23 cellular contexts compared by ENCODE assay signal in genomic region chr21:38956006-38956405, GRCh38.
A peak's percentile ranks its signal among the peaks of the same experiment; 100 is the strongest.
DNase-seq lines count a peak whose midpoint lies in the region; ATAC-seq and TF ChIP-seq lines count a peak whose summit lies in the region.
"Had no signal": no experiment of that assay in that cellular context is flagged by ENCODE, and none has a peak within 500 bp of the region (broad histone marks: within the 10 kb centered on the region; RNA-seq: fewer than 3 reads in every experiment).

No MANE protein-coding gene starts in this region.

- H3K9ac ChIP-seq in mammary epithelial cell (ENCODE audit: insufficient read depth, low read length), result no peak overlapping the region
- H3K9ac ChIP-seq: neural progenitor cell, parathyroid adenoma had no signal

- H3K4me3 ChIP-seq in mammary epithelial cell (replicated peaks in 1 of 3; ENCODE audit: insufficient read depth in 1 of 3, low read depth in 2 of 3, low read length in 3 of 3) (no peak overlapping the region), muscle layer of duodenum (ENCODE audit: low read depth in 1 of 2, low read length in 2 of 2) (no peak overlapping the region), upper lobe of left lung (no peak overlapping the region)
- H3K4me3 ChIP-seq: body of pancreas, gastrocnemius medialis, neural progenitor cell, tibial artery had no signal

- H3K27me3 Mint-ChIP-seq in MCF 10A (ENCODE audit: insufficient read depth, unreplicated experiment), result no peaks in the 10 kb centered on the region
- H3K27me3 Mint-ChIP-seq: CD4-positive, alpha-beta T cell had no signal

- whole genome bisulfite sequencing in mammary epithelial cell (ENCODE audit: low coverage, missing lambda C conversion rate), result 93% methylated on average over 5 of the region's 6 CpGs
- WGBS in upper lobe of left lung, 2 donors, result 74 to 93% methylated on average over 5 to 6 of the region's 6 CpGs

- TF ChIP-seq CTCF in mammary epithelial cell (conservative IDR thresholded peaks at IDR 0.05 in 1 of 2, IDR thresholded peaks at IDR 0.05 in 1 of 2; ENCODE audit: extremely low read depth in 1 of 2, insufficient read depth in 1 of 2, low read depth in 1 of 2, low read length in 2 of 2), result no peak
- TF ChIP-seq CTCF in MCF 10A (IDR thresholded peaks at IDR 0.05; ENCODE audit: unreplicated experiment), result no peak
- no peak for TF ChIP-seq CTCF in RWPE1 (conservative IDR thresholded peaks at IDR 0.05; ENCODE audit: low read depth)
- no peak for TF ChIP-seq CTCF in upper lobe of left lung (IDR thresholded peaks at IDR 0.05)

- H3K4me1 ChIP-seq in mammary epithelial cell (ENCODE audit: insufficient read depth, low read length) (peaks cover 37% of the 10 kb centered on the region), muscle layer of duodenum (ENCODE audit: control insufficient read depth in 1 of 2, insufficient read depth in 2 of 2, low read length in 2 of 2) (peaks cover 0 to 19% of the 10 kb centered on the region in 2 donors), upper lobe of left lung (peaks cover 28 to 36% (median 30%) of the 10 kb centered on the region in 4 donors)
- H3K4me1 ChIP-seq: gastrocnemius medialis had no signal

- POLR2A ChIA-PET in MCF 10A (lab: Yijun Ruan, JAX) (interaction anchor here (0.6 to 6.3 kb wide), 16 partner anchors 12 to 147 kb away, joined by 3 to 40 read pairs (median 6); no protein-coding TSS in a partner anchor), RWPE1 (lab: Yijun Ruan, JAX; ENCODE audit: low non-redundant PET) (no interaction called here)

- CTCF ChIA-PET in mammary epithelial cell (lab: Charles Lee; ENCODE audit: low non-redundant PET), result no interaction called here
- CTCF ChIA-PET in MCF 10A (lab: Yijun Ruan, JAX), result interaction anchor here (0.7 to 1.0 kb wide), 3 partner anchors 21 to 51 kb away, joined by 3 read pairs; no protein-coding TSS in a partner anchor
- CTCF ChIA-PET in RWPE1 (lab: Yijun Ruan, JAX), result no interaction called here

- H3K4me1 Mint-ChIP-seq in MCF 10A (ENCODE audit: insufficient read depth, unreplicated experiment), result peaks cover 33% of the 10 kb centered on the region

- no peak for ATAC-seq in upper lobe of left lung (ENCODE audit: low FRiP score in 2 of 2)
- ATAC-seq in GM19324 (IDR thresholded peaks at IDR 0.05; ENCODE audit: low FRiP score, unreplicated experiment), result no peak
- ATAC-seq in left lobe of liver, result no peak

- H3K36me3 ChIP-seq in mammary epithelial cell (ENCODE audit: insufficient read depth, low read length) (no peaks in the 10 kb centered on the region), KOPT-K1 (ENCODE audit: insufficient read depth, low read length) (no peaks in the 10 kb centered on the region), muscle layer of duodenum (ENCODE audit: control insufficient read depth in 1 of 2, insufficient read depth in 2 of 2, low read length in 2 of 2) (no peaks in the 10 kb centered on the region), upper lobe of left lung (no peaks in the 10 kb centered on the region)
- H3K36me3 ChIP-seq: gastrocnemius medialis, neural progenitor cell, tibial artery had no signal

- intact Hi-C loops in mammary epithelial cell (cut with micrococcal nuclease) (loop anchor here (5.0 kb wide), 2 partner anchors 36 to 91 kb away; no protein-coding TSS in a partner anchor), MCF 10A (cut with micrococcal nuclease) (no loop called here)

- TF ChIP-seq POLR2A in upper lobe of left lung (IDR thresholded peaks at IDR 0.05), result no peak

- H3K27ac ChIP-seq in mammary epithelial cell (ENCODE audit: insufficient read depth, low read depth, low read length) (no peak overlapping the region), KOPT-K1 (ENCODE audit: low read depth, low read length, poor library complexity, severe bottlenecking) (peak overlapping the region; percentile 58), RWPE1 (peak overlapping the region; percentile 70), muscle layer of duodenum (ENCODE audit: low read length) (peak overlapping the region; percentile 46), upper lobe of left lung (peak overlapping the region in 2 of 4 donors; percentile 76 to 82)
- H3K27ac ChIP-seq: gastrocnemius medialis, neural progenitor cell, tibial artery had no signal

- no peak for DNase-seq in mammary epithelial cell
- DNase-seq in MCF 10A (ENCODE audit: unreplicated experiment), result no peak
- DNase-seq in RWPE1 (ENCODE audit: low spot score), result no peak
- DNase-seq in upper lobe of left lung, result no peak
- DNase-seq in left lobe of liver (ENCODE audit: low spot score), result no peak
- DNase-seq: activated CD4-positive, alpha-beta memory T cell treated with anti-CD3 and anti-CD28 coated beads, Interleukin-2, amount 10 ng/mL, durations not matched to agents 7 days and 5 days; activated CD4-positive, CD25-positive, alpha-beta regulatory T cell treated with anti-CD3 and anti-CD28 coated beads, Interleukin-2, amount 50 U/mL, for 72 hours; activated naive CD4-positive, alpha-beta T cell treated with anti-CD3 and anti-CD28 coated beads for 36 hours; body of pancreas; CD4-positive, alpha-beta T cell; gastrocnemius medialis; Kasumi-1; kidney glomerular epithelial cell; NCI-H524 treated with DMSO at 0.1 percent for 48 hours; retina; stimulated activated CD4-positive, alpha-beta T cell treated with anti-CD3 and anti-CD28 coated beads, Interleukin-2, amount 100 ng/mL, for 24 hours; T-helper 2 cell; tibial artery had no signal

- no peaks in the 10 kb centered on the region for H3K9me3 ChIP-seq in mammary epithelial cell (replicated peaks; ENCODE audit: insufficient read depth, low read length)
- peaks cover 14% of the 10 kb centered on the region for H3K9me3 ChIP-seq in KOPT-K1 (ENCODE audit: insufficient read depth, low read length, poor library complexity, severe bottlenecking)
- H3K9me3 ChIP-seq in muscle layer of duodenum (ENCODE audit: control insufficient read depth in 1 of 2, low read length in 2 of 2), result no peaks in the 10 kb centered on the region
- H3K9me3 ChIP-seq in upper lobe of left lung, result no peaks in the 10 kb centered on the region
- H3K9me3 ChIP-seq: body of pancreas, gastrocnemius medialis, tibial artery had no signal

- H3K27me3 ChIP-seq in mammary epithelial cell (ENCODE audit: insufficient read depth, low read length), result no peaks in the 10 kb centered on the region
- no peaks in the 10 kb centered on the region for H3K27me3 ChIP-seq in muscle layer of duodenum (ENCODE audit: low read depth, low read length)
- no peaks in the 10 kb centered on the region for H3K27me3 ChIP-seq in upper lobe of left lung
- H3K27me3 ChIP-seq: body of pancreas, gastrocnemius medialis, neural progenitor cell, tibial artery had no signal

- no peaks in the 10 kb centered on the region for H3K36me3 Mint-ChIP-seq in MCF 10A (ENCODE audit: insufficient read depth, unreplicated experiment)

- BruUV-seq in mammary epithelial cell (replicated peaks; lab: Mats Ljungman, UMichigan), result no TSS peak
- BruUV-seq in MCF 10A (replicated peaks; lab: Mats Ljungman, UMichigan), result no TSS peak

- no peaks in the 10 kb centered on the region for H4K20me1 ChIP-seq in mammary epithelial cell (ENCODE audit: insufficient read depth, low read length)

- H2AFZ ChIP-seq in mammary epithelial cell (ENCODE audit: low read depth, low read length), result no peak overlapping the region
- H2AFZ ChIP-seq: neural progenitor cell had no signal

- H3K79me2 ChIP-seq in mammary epithelial cell (ENCODE audit: insufficient read depth, low read length), result no peaks in the 10 kb centered on the region
- H3K79me2 ChIP-seq: parathyroid adenoma had no signal

- no peaks in the 10 kb centered on the region for H3K9me3 Mint-ChIP-seq in MCF 10A (ENCODE audit: unreplicated experiment)
- H3K9me3 Mint-ChIP-seq: activated naive CD4-positive, alpha-beta T cell treated with anti-CD3 and anti-CD28 coated beads for 36 hours; CD4-positive, alpha-beta T cell had no signal

- no peak overlapping the region for H3K4me3 Mint-ChIP-seq in MCF 10A (ENCODE audit: unreplicated experiment)
- H3K4me3 Mint-ChIP-seq: activated CD4-positive, alpha-beta memory T cell treated with anti-CD3 and anti-CD28 coated beads, Interleukin-2, amount 10 ng/mL, durations not matched to agents 7 days and 5 days; activated naive CD4-positive, alpha-beta T cell treated with anti-CD3 and anti-CD28 coated beads for 36 hours; CD4-positive, alpha-beta T cell; neural progenitor cell had no signal

- in situ Hi-C loops in mammary epithelial cell (cut with MboI; ENCODE audit: low sequenced_read_pairs in 2 of 2), result no loop called here

- H3K27ac Mint-ChIP-seq in MCF 10A (ENCODE audit: low read depth, unreplicated experiment), result no peak overlapping the region
- H3K27ac Mint-ChIP-seq: activated CD4-positive, alpha-beta memory T cell treated with anti-CD3 and anti-CD28 coated beads, Interleukin-2, amount 10 ng/mL, durations not matched to agents 7 days and 5 days; activated naive CD4-positive, alpha-beta T cell treated with anti-CD3 and anti-CD28 coated beads for 36 hours; CD4-positive, alpha-beta T cell; neural progenitor cell had no signal

- peak overlapping the region; percentile 1 for H3K4me2 ChIP-seq in mammary epithelial cell (ENCODE audit: insufficient read depth, low read depth, low read length)
- H3K4me2 ChIP-seq: neural progenitor cell had no signal

- no peak for TF ChIP-seq EP300 in upper lobe of left lung (IDR thresholded peaks at IDR 0.05)

- dilution Hi-C loops in mammary epithelial cell (cut with HindIII; ENCODE audit: low sequenced_read_pairs), result no loop called here
